1 cellular context compared by ENCODE assay signal in genomic region chr22:42459273-42460040, GRCh38.
TF ChIP-seq lines count a peak whose summit lies in the region.

No MANE protein-coding gene starts in this region.

TF ChIP-seq in SK-N-SH treated with all-trans-retinoic acid at 6 μM for 48 hours, 23 proteins besides CTCF, POLR2A, EP300 and RAD21 (continued from another document):
- TF ChIP-seq ZC3H10 (CRISPR knock-in tag; IDR thresholded peaks at IDR 0.05): no peak
- no peak for TF ChIP-seq BACH2 (CRISPR knock-in tag; IDR thresholded peaks at IDR 0.05; ENCODE audit: borderline replicate concordance)
- no peak for TF ChIP-seq SNAI2 (CRISPR knock-in tag; IDR thresholded peaks at IDR 0.05)
- no peak for TF ChIP-seq POU6F1 (CRISPR knock-in tag; IDR thresholded peaks at IDR 0.05; ENCODE audit: borderline replicate concordance, low read depth)
- no peak for TF ChIP-seq RARB (CRISPR knock-in tag; IDR thresholded peaks at IDR 0.05)
